In the genomic region with DNA sequence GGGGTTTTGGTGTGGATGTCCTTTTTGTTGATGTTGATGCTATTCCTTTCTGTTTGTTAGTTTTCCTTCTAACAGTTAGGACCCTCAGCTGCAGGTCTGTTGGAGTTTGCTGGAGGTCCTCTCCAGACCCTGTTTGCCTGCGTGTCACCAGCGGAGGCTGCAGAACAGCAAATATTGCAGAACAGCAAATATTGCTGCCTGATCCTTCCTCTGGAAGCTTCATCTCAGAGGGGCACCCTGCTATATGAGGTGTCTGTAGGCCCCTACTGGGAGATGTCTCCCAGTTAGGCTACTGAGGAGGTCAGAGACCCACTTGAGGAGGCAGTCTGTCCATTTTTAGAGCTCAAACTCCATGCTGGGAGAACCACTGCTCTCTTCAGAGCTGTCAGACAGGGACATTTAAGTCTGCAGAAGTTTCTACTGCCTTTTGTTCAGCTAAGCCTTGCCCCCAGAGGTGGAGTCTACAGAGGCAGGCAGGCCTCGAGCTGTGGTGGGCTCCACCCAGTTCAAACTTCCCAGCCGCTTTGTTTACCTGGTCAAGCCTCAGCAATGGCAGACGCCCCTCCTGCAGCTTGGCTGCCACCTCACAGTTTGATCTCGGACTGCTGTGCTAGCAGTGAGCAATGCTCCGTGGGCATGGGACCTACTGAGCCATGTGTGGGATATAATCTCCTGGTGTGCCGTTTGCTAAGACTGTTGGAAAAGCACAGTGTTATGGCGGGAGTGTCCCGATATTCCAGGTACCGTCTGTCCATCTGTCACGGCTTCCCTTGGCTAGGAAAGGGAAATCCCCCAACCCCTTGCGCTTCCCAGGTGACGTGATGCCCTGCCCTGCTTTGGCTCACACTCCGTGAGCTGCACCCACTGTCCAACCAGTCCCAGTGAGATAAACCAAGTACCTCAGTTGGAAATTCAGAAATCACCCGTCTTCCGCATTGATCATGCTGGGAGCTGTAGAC, we compare ENCODE assay signal across 13 cellular contexts. TPM values are rescaled to one million over a fixed set of nuclear protein-coding genes. Genes with fewer than 3 reads are reported as not detected.
A peak's percentile ranks its signal among the peaks of the same experiment; 100 is the strongest.
DNase-seq lines count a peak whose midpoint lies in the region; ATAC-seq, FAIRE-seq and TF ChIP-seq lines count a peak whose summit lies in the region.
"Not testable (repeated sequence)": the region's sequence is repeated elsewhere in the genome, so short reads cannot be mapped to it uniquely, and the experiment has no call there.
"Had no signal": no experiment of that assay in that cellular context is flagged by ENCODE, and none has a peak within 500 bp of the region (broad histone marks: within the 10 kb centered on the region; RNA-seq: fewer than 3 reads in every experiment).

No MANE protein-coding gene starts in this region.

- TF ChIP-seq POLR2A in HepG2 (IDR thresholded peaks at IDR 0.05; ENCODE audit: insufficient read depth in 1 of 2, low read depth in 2 of 2, low read length in 2 of 2), result peak in 1 of 2 experiments; percentile 66; a peak in 2 of 4 replicates

- H3K9me3 Mint-ChIP-seq in activated naive CD8-positive, alpha-beta T cell treated with anti-CD3 and anti-CD28 coated beads, Interleukin-2, amount 10 ng/mL, durations not matched to agents 7 days and 5 days, result not testable (repeated sequence)

- not testable (repeated sequence) for H3K27me3 ChIP-seq in HepG2 (ENCODE audit: control insufficient read depth in 1 of 2, insufficient read depth in 2 of 2, low read length in 2 of 2)

- peak overlapping the region; percentile 63 for H3K9ac ChIP-seq in HepG2 (ENCODE audit: insufficient read depth, low read depth, low read length)

- POLR2A ChIA-PET in activated naive CD8-positive, alpha-beta T cell treated with anti-CD3 and anti-CD28 coated beads, Interleukin-2, amount 10 ng/mL, durations not matched to agents 7 days and 5 days (lab: Charles Lee), result not testable (repeated sequence)
- POLR2A ChIA-PET in HepG2 (lab: Yijun Ruan, JAX), result interaction anchor here (1.4 to 2.4 kb wide), 2 partner anchors 33 to 101 kb away, joined by 4 to 10 read pairs; partner anchors contain the start of gene ANKS4B

- DNase-seq in Caki2 (ENCODE audit: low read depth), result peak; percentile 37
- not testable (repeated sequence) for DNase-seq in activated naive CD8-positive, alpha-beta T cell treated with anti-CD3 and anti-CD28 coated beads, Interleukin-2, amount 10 ng/mL, durations not matched to agents 7 days and 5 days
- peak; percentile 83 for DNase-seq in HepG2 (ENCODE audit: low spot score)

- H3K36me3 Mint-ChIP-seq in activated naive CD8-positive, alpha-beta T cell treated with anti-CD3 and anti-CD28 coated beads, Interleukin-2, amount 10 ng/mL, durations not matched to agents 7 days and 5 days, result not testable (repeated sequence)

- WGBS in HepG2 (ENCODE audit: low lambda C conversion rate), result 43% methylated on average over 15 of the region's 17 CpGs

- TF ChIP-seq RAD21 in HepG2 (CRISPR knock-in tag; IDR thresholded peaks at IDR 0.05), result not testable (repeated sequence)

- not testable (repeated sequence) for H3K36me3 ChIP-seq in HepG2 (replicated peaks in 1 of 2; ENCODE audit: control insufficient read depth in 1 of 2, insufficient read depth in 2 of 2, low read length in 2 of 2)

- not testable (repeated sequence) for H3K9me3 ChIP-seq in HepG2 (ENCODE audit: low read length)

- peak; percentile 21 for FAIRE-seq in HepG2 (lab: Jason Lieb, UNC)

- peak overlapping the region; percentile 31 for H3K27ac Mint-ChIP-seq in activated naive CD8-positive, alpha-beta T cell treated with anti-CD3 and anti-CD28 coated beads, Interleukin-2, amount 10 ng/mL, durations not matched to agents 7 days and 5 days

- peak overlapping the region; percentile 75 for H2AFZ ChIP-seq in HepG2 (ENCODE audit: low read length)

- in situ Hi-C loops in Caki2 (cut with HindIII; ENCODE audit: low pct_unique_long_range_greater_than_20kb, low sequenced_read_pairs); HepG2 (cut with HindIII; ENCODE audit: extremely low pct_ligation_motif_present, low pct_unique_long_range_greater_than_20kb): not testable (repeated sequence)

- H3K4me3 Mint-ChIP-seq in activated naive CD8-positive, alpha-beta T cell treated with anti-CD3 and anti-CD28 coated beads, Interleukin-2, amount 10 ng/mL, durations not matched to agents 7 days and 5 days, result not testable (repeated sequence)

- H3K27me3 Mint-ChIP-seq in activated naive CD8-positive, alpha-beta T cell treated with anti-CD3 and anti-CD28 coated beads, Interleukin-2, amount 10 ng/mL, durations not matched to agents 7 days and 5 days, result peaks cover 37% of the 10 kb centered on the region

- intact Hi-C loops in HepG2 (cut with micrococcal nuclease; ENCODE audit: unreplicated experiment), result not testable (repeated sequence)

- peaks cover 64% of the 10 kb centered on the region for H3K4me1 ChIP-seq in HepG2 (ENCODE audit: insufficient read depth, low read length)

- not testable (repeated sequence) for H3K4me1 Mint-ChIP-seq in activated naive CD8-positive, alpha-beta T cell treated with anti-CD3 and anti-CD28 coated beads, Interleukin-2, amount 10 ng/mL, durations not matched to agents 7 days and 5 days

- TF ChIP-seq EP300 in HepG2 (IDR thresholded peaks at IDR 0.05; ENCODE audit: low read depth in 2 of 2, low read length in 2 of 2); HepG2 (CRISPR knock-in tag; IDR thresholded peaks at IDR 0.05; ENCODE audit: borderline replicate concordance): not testable (repeated sequence)

- TF ChIP-seq CTCF in HepG2 (CRISPR knock-in tag; IDR thresholded peaks at IDR 0.05), result peak; percentile 22

- H3K4me3 ChIP-seq in HepG2 (replicated peaks in 1 of 3; ENCODE audit: insufficient read depth in 1 of 3, low read depth in 2 of 3, low read length in 3 of 3), result peak overlapping the region; percentile 40 to 69 (median 49)

- H3K4me2 ChIP-seq in HepG2 (ENCODE audit: low read depth, low read length), result peak overlapping the region; percentile 86

- not testable (repeated sequence) for ATAC-seq in activated naive CD8-positive, alpha-beta T cell treated with anti-CD3 and anti-CD28 coated beads, Interleukin-2, amount 10 ng/mL, durations not matched to agents 7 days and 5 days (ENCODE audit: low read depth)
- ATAC-seq in HepG2, result peak; percentile 80

- H3K27ac ChIP-seq in HepG2 (ENCODE audit: extremely low read length, insufficient read depth, low read length), result peak overlapping the region; percentile 73

- H4K20me1 ChIP-seq in HepG2 (ENCODE audit: insufficient read depth, low read length), result not testable (repeated sequence)

- CTCF ChIA-PET in HepG2 (lab: Yijun Ruan, JAX; ENCODE audit: low intra/inter-chr PET ratio, low total read pairs), result not testable (repeated sequence)

- not testable (repeated sequence) for H3K79me2 ChIP-seq in HepG2 (ENCODE audit: insufficient read depth, low read length)

- BruUV-seq in HepG2 (replicated peaks; lab: Mats Ljungman, UMichigan), result not testable (repeated sequence)

TF ChIP-seq in HepG2, 621 proteins besides CTCF, POLR2A, EP300 and RAD21 (continues in another document):
- peak; percentile 94; the same call in 1 of the 2 replicates for TF ChIP-seq NFKB2 (CRISPR knock-in tag; IDR thresholded peaks at IDR 0.05; ENCODE audit: borderline replicate concordance)
- peak; percentile 56 for TF ChIP-seq FOXO1 (CRISPR knock-in tag; IDR thresholded peaks at IDR 0.05)
- peak; percentile 79 for TF ChIP-seq DRAP1 (CRISPR knock-in tag; IDR thresholded peaks at IDR 0.05)
- TF ChIP-seq SNAPC5 (CRISPR knock-in tag; IDR thresholded peaks at IDR 0.05; ENCODE audit: borderline replicate concordance), result 0 out of 2 replicates have a peak, but pooled peaks have one; percentile 46
- TF ChIP-seq ZNF136 (CRISPR knock-in tag; IDR thresholded peaks at IDR 0.05; ENCODE audit: low read depth), result 0 out of 2 replicates have a peak, but pooled peaks have one; percentile 69
- 0 out of 2 replicates have a peak, but pooled peaks have one; percentile 28 for TF ChIP-seq MYNN (CRISPR knock-in tag; IDR thresholded peaks at IDR 0.05; ENCODE audit: low read depth)

RNA-seq across cellular contexts. Expression of gene CRYM, which starts 56.4 kb away (rescaled TPM):
- total RNA-seq in Caki2 (2014; rRNA removed; shearing (Covaris generic); ENCODE audit: low replicate concordance), result 10.7 and 20.5 TPM in 2 replicates
- not detected for total RNA-seq in activated naive CD8-positive, alpha-beta T cell treated with anti-CD3 and anti-CD28 coated beads, Interleukin-2, amount 10 ng/mL, durations not matched to agents 7 days and 5 days
- total RNA-seq in HepG2 (2016; rRNA removed; fragmentation: Illumina TruSeq; extraction: Trizol), result 1.9 and 2.4 TPM in 2 replicates
- 0.53 and 0.91 TPM in 2 replicates for total RNA-seq in HepG2 (2016; cell fraction: cytosol; rRNA removed; fragmentation: Illumina TruSeq; extraction: Trizol; ENCODE audit: low read depth)
- total RNA-seq in HepG2 (2016; cell fraction: insoluble cytoplasmic fraction; rRNA removed; fragmentation: Illumina TruSeq; extraction: Trizol), result 1.5 and 2.2 TPM in 2 replicates
- 0.45 and 0.74 TPM in 2 replicates for total RNA-seq in HepG2 (2016; cell fraction: membrane; rRNA removed; fragmentation: Illumina TruSeq; extraction: Trizol)
- 0.71 and 0.72 TPM in 2 replicates for total RNA-seq in HepG2 (2016; cell fraction: nucleus; rRNA removed; fragmentation: Illumina TruSeq; extraction: Trizol)
- polyA plus RNA-seq in HepG2 (2011; rRNA removed), result 2.2 and 2.6 TPM in 2 replicates
- 2.3 and 2.5 TPM in 2 replicates for polyA plus RNA-seq in HepG2 (2011; cell fraction: cytosol; rRNA removed)
- polyA plus RNA-seq in HepG2 (2011; cell fraction: nucleus; rRNA removed), result 3.8 and 5.1 TPM in 2 replicates
- 3.1 and 5.2 TPM in 2 replicates for polyA plus RNA-seq in HepG2 (2012)
- 0.28 and 1.1 TPM in 2 replicates for polyA plus RNA-seq in HepG2 (2016; cell fraction: cytosol; fragmentation: Illumina TruSeq; extraction: Trizol; ENCODE audit: low read depth)
- 2.0 TPM in 2 replicates for polyA plus RNA-seq in HepG2 (2016; cell fraction: insoluble cytoplasmic fraction; fragmentation: Illumina TruSeq; extraction: Trizol; ENCODE audit: low read depth)
- polyA plus RNA-seq in HepG2 (2016; cell fraction: membrane; fragmentation: Illumina TruSeq; extraction: Trizol; ENCODE audit: low read depth), result 0.23 and 0.62 TPM in 2 replicates
- polyA plus RNA-seq in HepG2 (2016; cell fraction: nucleus; fragmentation: Illumina TruSeq; extraction: Trizol; ENCODE audit: insufficient read depth, low read depth), result 1.6 and 2.0 TPM in 2 replicates
- 2.0 TPM in 1 of 2 replicates, not detected in the other for polyA minus RNA-seq in HepG2 (2011; rRNA and poly(A)+ RNA removed; ENCODE audit: low replicate concordance)
- 0.69 and 3.2 TPM in 2 replicates for polyA minus RNA-seq in HepG2 (2011; cell fraction: cytosol; rRNA and poly(A)+ RNA removed)
- polyA minus RNA-seq in HepG2 (2011; cell fraction: nucleus; rRNA and poly(A)+ RNA removed), result 0.52 and 0.87 TPM in 2 replicates
- total RNA-seq: A673; Caco-2; CD4-positive, alpha-beta memory T cell; CD4-positive, alpha-beta T cell; CD4-positive, CD25-positive, alpha-beta regulatory T cell; CD8-positive, alpha-beta memory T cell; CD8-positive, alpha-beta T cell; Daoy had no signal
- polyA plus RNA-seq: BJ; CD14-positive monocyte; CD4-positive, alpha-beta memory T cell; CD4-positive, CD25-positive, alpha-beta regulatory T cell; CD8-positive, alpha-beta memory T cell had no signal
